In genomic region chr1:172950528-172950927, GRCh38 we compare ENCODE assay signal across 28 cellular contexts.
"Had no signal": no experiment of that assay in that cellular context is flagged by ENCODE, and none has a peak within 500 bp of the region (broad histone marks: within the 10 kb centered on the region; RNA-seq: fewer than 3 reads in every experiment).

No MANE protein-coding gene starts in this region.

- FAIRE-seq: small intestine, urothelium cell line had no signal

- H3K36me3 Mint-ChIP-seq: stimulated activated effector memory CD8-positive, alpha-beta T cell treated with anti-CD3 and anti-CD28 coated beads, Interleukin-12 subunit alpha, Interleukin-12 subunit beta, amount 100 ng/mL, for 72 hours; stimulated activated naive B cell treated with anti-CD40 and anti-IgM and Interleukin-4, amounts not matched to agents 10 μg/mL and 1 μg/mL and 100 μg/mL, for 72 hours had no signal

- DNase-seq: nephron progenitor cell; nucleus accumbens; ovary; posterior cingulate gyrus; psoas muscle; right cardiac atrium; right lobe of liver; sigmoid colon; small intestine; stimulated activated CD4-positive, alpha-beta T cell treated with anti-CD3 and anti-CD28 coated beads, Interleukin-15, amount 100 ng/mL, for 24 hours; stimulated activated CD4-positive, alpha-beta T cell treated with anti-CD3 and anti-CD28 coated beads, Interleukin-2, amount 100 ng/mL, for 24 hours; stimulated activated CD4-positive, alpha-beta T cell treated with anti-CD3 and anti-CD28 coated beads, Interleukin-2, amount 100 ng/mL, for 48 hours; stimulated activated CD4-positive, alpha-beta T cell treated with anti-CD3 and anti-CD28 coated beads, Interleukin-4, amount 100 ng/mL, for 24 hours; stimulated activated naive B cell treated with anti-CD40 and anti-IgM and Interleukin-4, amounts not matched to agents 10 μg/mL and 1 μg/mL and 100 μg/mL, for 72 hours; stimulated activated naive CD4-positive, alpha-beta T cell treated with Interleukin-2 at 50 U/mL for 16 hours; stomach; thyroid gland; trophoblast cell had no signal

- ATAC-seq: natural killer cell treated with Interleukin-12 subunit alpha and Interleukin-12 subunit beta and Interleukin-15 and Interleukin-18, amount 100 ng/mL, for 72 hours; psoas muscle; right cardiac atrium; right lobe of liver; stimulated activated effector memory CD8-positive, alpha-beta T cell treated with anti-CD3 and anti-CD28 coated beads, Interleukin-12 subunit alpha, Interleukin-12 subunit beta, amount 100 ng/mL, for 72 hours; stimulated activated naive B cell treated with anti-CD40 and anti-IgM and Interleukin-4, amounts not matched to agents 10 μg/mL and 1 μg/mL and 100 μg/mL, for 72 hours had no signal

- H3K4me3 ChIP-seq: ovary, psoas muscle, right lobe of liver, sigmoid colon, stomach, thoracic aorta, thyroid gland, tibial nerve, upper lobe of left lung, vagina had no signal

- H3K27ac Mint-ChIP-seq: nephron progenitor cell; progenitor cell of endocrine pancreas; stimulated activated effector memory CD8-positive, alpha-beta T cell treated with anti-CD3 and anti-CD28 coated beads, Interleukin-12 subunit alpha, Interleukin-12 subunit beta, amount 100 ng/mL, for 72 hours; stimulated activated naive B cell treated with anti-CD40 and anti-IgM and Interleukin-4, amounts not matched to agents 10 μg/mL and 1 μg/mL and 100 μg/mL, for 72 hours; stimulated activated naive CD8-positive, alpha-beta T cell treated with anti-CD3 and anti-CD28 coated beads, Interleukin-15, Interleukin-2, amounts not matched to agents 100 ng/mL and 50 ng/mL, for 24 hours had no signal

- H3K4me1 Mint-ChIP-seq: nephron progenitor cell, neural crest cell had no signal

- H3K9me3 Mint-ChIP-seq: nephron progenitor cell; neural crest cell; stimulated activated effector memory CD8-positive, alpha-beta T cell treated with anti-CD3 and anti-CD28 coated beads, Interleukin-12 subunit alpha, Interleukin-12 subunit beta, amount 100 ng/mL, for 72 hours; stimulated activated naive B cell treated with anti-CD40 and anti-IgM and Interleukin-4, amounts not matched to agents 10 μg/mL and 1 μg/mL and 100 μg/mL, for 72 hours; stimulated activated naive CD8-positive, alpha-beta T cell treated with anti-CD3 and anti-CD28 coated beads, Interleukin-15, Interleukin-2, amounts not matched to agents 100 ng/mL and 50 ng/mL, for 24 hours had no signal

- H3K4me3 Mint-ChIP-seq: nephron progenitor cell; neural crest cell; stimulated activated effector memory CD8-positive, alpha-beta T cell treated with anti-CD3 and anti-CD28 coated beads, Interleukin-12 subunit alpha, Interleukin-12 subunit beta, amount 100 ng/mL, for 72 hours; stimulated activated naive B cell treated with anti-CD40 and anti-IgM and Interleukin-4, amounts not matched to agents 10 μg/mL and 1 μg/mL and 100 μg/mL, for 72 hours; stimulated activated naive CD8-positive, alpha-beta T cell treated with anti-CD3 and anti-CD28 coated beads, Interleukin-15, Interleukin-2, amounts not matched to agents 100 ng/mL and 50 ng/mL, for 24 hours had no signal
